ENCODE assay signal across 28 cellular contexts in genomic region chr10:105354010-105354409, GRCh38.
"Had no signal": no experiment of that assay in that cellular context is flagged by ENCODE, and none has a peak within 500 bp of the region (broad histone marks: within the 10 kb centered on the region; RNA-seq: fewer than 3 reads in every experiment).

No MANE protein-coding gene starts in this region.

- H3K27me3 ChIP-seq: adrenal gland, body of pancreas had no signal

- DNase-seq: activated CD4-positive, alpha-beta memory T cell treated with anti-CD3 and anti-CD28 coated beads for 36 hours; activated CD4-positive, alpha-beta T cell treated with anti-CD3 and anti-CD28 coated beads for 36 hours; activated CD4-positive, alpha-beta T cell treated with anti-CD3 and anti-CD28 coated beads, Interleukin-2, amount 10 ng/mL, durations not matched to agents 24 days and 14 days; activated CD4-positive, CD25-positive, alpha-beta regulatory T cell; activated CD4-positive, CD25-positive, alpha-beta regulatory T cell treated with anti-CD3 and anti-CD28 coated beads, Interleukin-2, amount 50 U/mL, for 72 hours; activated CD8-positive, alpha-beta memory T cell treated with anti-CD3 and anti-CD28 coated beads, Interleukin-2, amount 10 ng/mL, durations not matched to agents 7 days and 5 days; activated CD8-positive, alpha-beta memory T cell treated with anti-CD3 and anti-CD28 coated beads, Interleukin-2, amount 50 U/mL, for 4 hours; activated CD8-positive, alpha-beta T cell treated with anti-CD3 and anti-CD28 coated beads, Interleukin-2, amount 10 ng/mL, durations not matched to agents 7 days and 5 days; activated effector memory CD4-positive, alpha-beta T cell treated with anti-CD3 and anti-CD28 coated beads, Interleukin-2, amount 50 U/mL, for 16 hours; activated naive CD4-positive, alpha-beta T cell treated with anti-CD3 and anti-CD28 coated beads for 36 hours; activated naive CD8-positive, alpha-beta T cell treated with anti-CD3 and anti-CD28 coated beads for 36 hours; activated naive CD8-positive, alpha-beta T cell treated with anti-CD3 and anti-CD28 coated beads, Interleukin-2, amount 50 U/mL, for 24 hours; activated T-cell treated with anti-CD3 and anti-CD28 coated beads, Interleukin-2, amount 50 U/mL, for 1 hour; activated T-cell treated with anti-CD3 and anti-CD28 coated beads, Interleukin-2, amount 50 U/mL, for 48 hours; adrenal gland; amygdala; aorta; body of pancreas; central memory CD4-positive, alpha-beta T cell; cerebellar nuclear complex; dorsolateral prefrontal cortex; effector memory CD4-positive, alpha-beta T cell; endodermal cell; foreskin fibroblast; head of caudate nucleus; T-helper 2 cell had no signal

- ATAC-seq: activated CD4-positive, alpha-beta T cell treated with anti-CD3 and anti-CD28 coated beads for 36 hours; activated CD8-positive, alpha-beta memory T cell treated with anti-CD3 and anti-CD28 coated beads, Interleukin-2, amount 10 ng/mL, durations not matched to agents 7 days and 5 days; activated CD8-positive, alpha-beta T cell treated with anti-CD3 and anti-CD28 coated beads, Interleukin-2, amount 10 ng/mL, durations not matched to agents 7 days and 5 days; activated naive CD8-positive, alpha-beta T cell treated with anti-CD3 and anti-CD28 coated beads, Interleukin-2, amount 50 U/mL, for 24 hours; body of pancreas; esophagus mucosa had no signal

- H3K4me1 ChIP-seq: adrenal gland, body of pancreas had no signal

- H3K9me3 ChIP-seq: adrenal gland, body of pancreas had no signal

- H3K27ac ChIP-seq: adrenal gland, body of pancreas, coronary artery, dorsolateral prefrontal cortex had no signal

- H3K36me3 ChIP-seq: adrenal gland had no signal

- H3K4me3 ChIP-seq: adrenal gland, body of pancreas, coronary artery, dorsolateral prefrontal cortex had no signal
